ENCODE assay signal across 20 cellular contexts in genomic region chr1:156931553-156931952, GRCh38. TPM values are rescaled to one million over a fixed set of nuclear protein-coding genes. Genes with fewer than 3 reads are reported as not detected.
A peak's percentile ranks its signal among the peaks of the same experiment; 100 is the strongest.
DNase-seq lines count a peak whose midpoint lies in the region; ATAC-seq and TF ChIP-seq lines count a peak whose summit lies in the region.
"Had no signal": no experiment of that assay in that cellular context is flagged by ENCODE, and none has a peak within 500 bp of the region (broad histone marks: within the 10 kb centered on the region; RNA-seq: fewer than 3 reads in every experiment).

No MANE protein-coding gene starts in this region.

- peaks cover 41% of the 10 kb centered on the region for H3K27me3 ChIP-seq in CD4-positive, alpha-beta T cell (ENCODE audit: control insufficient read depth, insufficient read depth, low read length)
- H3K27me3 ChIP-seq in mucosa of rectum (ENCODE audit: control insufficient read depth in 2 of 2, insufficient read depth in 2 of 2, low read length in 2 of 2), result peaks cover 21 to 24% of the 10 kb centered on the region in 2 donors

- TF ChIP-seq CTCF in CD4-positive, alpha-beta T cell (IDR thresholded peaks at IDR 0.05), result no peak

- H3K27ac Mint-ChIP-seq in CD4-positive, alpha-beta T cell, result no peak overlapping the region
- H3K27ac Mint-ChIP-seq: dendritic cell treated with granulocyte-macrophage colony-stimulating factor and Interleukin-4, amounts not matched to agents 40 ng/mL and 50 ng/mL, for 4 days had no signal

- no peak for ATAC-seq in CD4-positive, alpha-beta T cell (ENCODE audit: poor library complexity)
- ATAC-seq: PC-3 had no signal

- peaks cover 7% of the 10 kb centered on the region for H3K36me3 Mint-ChIP-seq in CD4-positive, alpha-beta T cell (ENCODE audit: low read depth)

- no peak overlapping the region for H3K9ac ChIP-seq in mucosa of rectum (ENCODE audit: low read depth in 1 of 2, low read length in 2 of 2)

- CTCF ChIA-PET in CD4-positive, alpha-beta T cell (lab: Charles Lee), result no interaction called here

- H3K4me3 ChIP-seq in mucosa of rectum (ENCODE audit: low read length in 2 of 2), result peak overlapping the region; percentile 22 to 35
- H3K4me3 ChIP-seq: HAP-1, suprapubic skin had no signal

- DNase-seq in CD4-positive, alpha-beta T cell, result no peak
- DNase-seq in NCI-H774 (lab: John Stamatoyannopoulos, UW) (peak; percentile 20), epidermal melanocyte (ENCODE audit: insufficient read length, low spot score) (peak; percentile 38), KBM-7 (no peak), DMS 273 treated with DMSO at 0.1 percent for 48 hours (lab: John Stamatoyannopoulos, UW) (no peak), NCI-H2107 treated with DMSO at 0.1 percent for 48 hours (lab: John Stamatoyannopoulos, UW; ENCODE audit: unreplicated experiment) (no peak), NCI-H526 (lab: John Stamatoyannopoulos, UW) (no peak)
- DNase-seq: activated CD4-positive, CD25-positive, alpha-beta regulatory T cell treated with anti-CD3 and anti-CD28 coated beads, Interleukin-2, amount 50 U/mL, for 72 hours; activated T-cell treated with anti-CD3 and anti-CD28 coated beads, Interleukin-2, amount 50 U/mL, for 1 hour; DMS79; foreskin fibroblast; KG1; midbrain; NCI-H226; PC-3; stimulated activated CD4-positive, alpha-beta T cell treated with anti-CD3 and anti-CD28 coated beads, Interleukin-15, amount 100 ng/mL, for 24 hours had no signal

- H3K27me3 Mint-ChIP-seq in CD4-positive, alpha-beta T cell, result peaks cover 60% of the 10 kb centered on the region

- in situ Hi-C loops in KBM-7 (cut with MboI; ENCODE audit: low pct_unique_long_range_greater_than_20kb, low sequenced_read_pairs), result no loop called here

- peaks cover 0 to 14% of the 10 kb centered on the region in 2 donors for H3K4me1 ChIP-seq in mucosa of rectum (ENCODE audit: control insufficient read depth in 2 of 2, insufficient read depth in 2 of 2, low read length in 2 of 2)
- H3K4me1 ChIP-seq: HAP-1 had no signal

- intact Hi-C loops in CD4-positive, alpha-beta T cell (cut with DNase I, micrococcal nuclease), result no loop called here

- peaks cover 3 to 17% of the 10 kb centered on the region in 2 donors for H3K36me3 ChIP-seq in mucosa of rectum (ENCODE audit: control insufficient read depth in 2 of 2, insufficient read depth in 2 of 2, low read length in 2 of 2)
- H3K36me3 ChIP-seq: HAP-1 had no signal

- H3K27ac ChIP-seq in CD4-positive, alpha-beta T cell (ENCODE audit: low read depth, low read length), result no peak overlapping the region
- no peak overlapping the region for H3K27ac ChIP-seq in mucosa of rectum (ENCODE audit: low read depth in 2 of 2, low read length in 2 of 2)
- H3K27ac ChIP-seq: suprapubic skin had no signal

- POLR2A ChIA-PET in CD4-positive, alpha-beta T cell (lab: Charles Lee), result interaction anchor here (0.6 to 0.9 kb wide), 2 partner anchors 32 to 164 kb away, joined by 3 to 4 read pairs; partner anchors contain the start of gene PRCC

- H3K4me1 Mint-ChIP-seq in CD4-positive, alpha-beta T cell (ENCODE audit: low read depth), result peaks cover 15% of the 10 kb centered on the region

- H3K4me3 Mint-ChIP-seq in CD4-positive, alpha-beta T cell, result peak overlapping the region; percentile 40
- H3K4me3 Mint-ChIP-seq: dendritic cell treated with granulocyte-macrophage colony-stimulating factor and Interleukin-4, amounts not matched to agents 40 ng/mL and 50 ng/mL, for 4 days had no signal

- H3K9me3 Mint-ChIP-seq in CD4-positive, alpha-beta T cell, result no peaks in the 10 kb centered on the region
- H3K9me3 Mint-ChIP-seq: dendritic cell treated with granulocyte-macrophage colony-stimulating factor and Interleukin-4, amounts not matched to agents 40 ng/mL and 50 ng/mL, for 4 days had no signal

- H3K9me3 ChIP-seq in CD4-positive, alpha-beta T cell (ENCODE audit: control insufficient read depth, low read length), result no peaks in the 10 kb centered on the region
- no peaks in the 10 kb centered on the region for H3K9me3 ChIP-seq in mucosa of rectum (ENCODE audit: control insufficient read depth in 2 of 2, low read length in 2 of 2)
- H3K9me3 ChIP-seq: HAP-1, suprapubic skin had no signal

RNA-seq across cellular contexts. Expression of gene LRRC71, which starts 11.1 kb away (rescaled TPM):
- total RNA-seq in CD4-positive, alpha-beta T cell, result not detected
- total RNA-seq: suprapubic skin had no signal

RNA-seq across cellular contexts. Expression of gene PEAR1, which starts 38.0 kb away (rescaled TPM):
- under 1 TPM; 0.20 to 0.41 TPM for total RNA-seq in CD4-positive, alpha-beta T cell

Comparison
In these comparisons a context has a peak if more than half of its experiments do, and no peak if none do; other contexts are left out.
1. DNase-seq: peak in NCI-H774 (single experiment) and epidermal melanocyte (single experiment); none in CD4-positive, alpha-beta T cell (0 of 10), KBM-7 (single experiment), DMS 273 treated with DMSO at 0.1 percent for 48 hours (single experiment), NCI-H2107 treated with DMSO at 0.1 percent for 48 hours (single experiment) and NCI-H526 (0 of 2).